Comparison of ENCODE assay signal across 9 cellular contexts in the genomic region with DNA sequence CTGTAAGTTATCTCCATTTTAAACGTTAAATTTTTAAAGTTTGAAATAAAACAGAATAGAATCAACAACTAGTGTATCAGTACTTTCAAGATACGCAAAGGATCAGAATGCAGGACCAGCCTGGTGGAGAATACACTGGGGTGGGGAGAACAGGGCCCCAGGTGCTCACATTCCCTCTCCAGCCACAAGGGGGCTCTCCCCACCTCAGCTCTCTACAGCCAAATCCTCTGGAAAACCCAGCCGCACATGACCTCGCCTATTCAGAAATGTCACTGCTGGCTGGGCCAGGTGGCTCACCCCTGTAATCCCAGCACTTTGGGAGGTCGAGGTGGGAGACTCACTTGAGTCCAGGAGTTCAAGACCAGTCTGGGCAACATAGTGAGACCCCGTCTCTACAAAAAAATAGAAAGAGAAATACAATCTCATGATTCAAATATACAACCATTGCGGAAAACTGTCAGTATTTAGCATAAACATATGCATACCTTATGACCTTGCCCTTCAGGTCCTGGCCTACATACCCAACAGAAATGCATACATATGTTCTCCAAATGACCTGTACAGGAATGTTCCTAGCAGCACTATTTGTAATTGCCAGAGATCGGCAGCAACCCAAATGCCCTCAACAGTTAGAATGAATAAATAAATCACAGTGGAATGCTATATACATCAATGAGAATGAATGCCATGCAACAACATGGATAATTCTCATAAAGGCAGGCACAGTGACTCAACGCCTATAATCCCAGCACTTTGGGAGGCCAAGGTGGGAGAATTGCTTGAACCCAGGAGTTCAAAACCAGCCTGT. TPM values are rescaled to one million over a fixed set of nuclear protein-coding genes. Genes with fewer than 3 reads are reported as not detected.
DNase-seq lines count a peak whose midpoint lies in the region; ATAC-seq and TF ChIP-seq lines count a peak whose summit lies in the region.
"Had no signal": no experiment of that assay in that cellular context is flagged by ENCODE, and none has a peak within 500 bp of the region (broad histone marks: within the 10 kb centered on the region; RNA-seq: fewer than 3 reads in every experiment).

No MANE protein-coding gene starts in this region.

- TF ChIP-seq POLR2A in gastrocnemius medialis (IDR thresholded peaks at IDR 0.05): no peak

- DNase-seq in DND-41 (peak; percentile 65), SK-MEL-5 (ENCODE audit: low read depth, low spot score) (peak; percentile 71), Right ventricle myocardium superior (peak; percentile 61), gastrocnemius medialis (no peak)
- peak; percentile 48 for DNase-seq in Jurkat, Clone E6-1 (ENCODE audit: low read depth, low spot score)
- peak; percentile 87 for DNase-seq in activated effector memory CD4-positive, alpha-beta T cell treated with anti-CD3 and anti-CD28 coated beads, Interleukin-2, amount 50 U/mL, for 16 hours

- H3K4me1 ChIP-seq in DND-41 (ENCODE audit: insufficient read depth, low read length) (no peaks in the 10 kb centered on the region), gastrocnemius medialis (no peaks in the 10 kb centered on the region)

- H3K27me3 ChIP-seq in DND-41 (ENCODE audit: insufficient read depth, low read length, poor library complexity): no peaks in the 10 kb centered on the region
- peaks cover 0 to 5% (median 0%) of the 10 kb centered on the region in 3 donors for H3K27me3 ChIP-seq in gastrocnemius medialis

- H3K4me3 ChIP-seq in DND-41 (ENCODE audit: low read depth in 1 of 2, low read length in 2 of 2) (no peak overlapping the region), gastrocnemius medialis (no peak overlapping the region)
- H3K4me3 ChIP-seq in Jurkat, Clone E6-1 (ENCODE audit: low read length): no peak overlapping the region

- H3K27ac ChIP-seq in DND-41 (ENCODE audit: low read length) (no peak overlapping the region), gastrocnemius medialis (no peak overlapping the region)

- H3K4me2 ChIP-seq in DND-41 (ENCODE audit: insufficient read depth, low read length): no peak overlapping the region

- in situ Hi-C loops in SK-MEL-5 (cut with HindIII; ENCODE audit: low pct_unique_long_range_greater_than_20kb, low sequenced_read_pairs): no loop called here
- in situ Hi-C loops in gastrocnemius medialis (cut with MboI; ENCODE audit: low sequenced_read_pairs in 4 of 4): loop anchor here in 1 of 4 donors (25.0 kb wide), 1 partner anchor 229 kb away; a partner anchor contains a TSS

- ATAC-seq in DND-41 (ENCODE audit: insufficient read depth, low read depth) (peak; percentile 91), Right ventricle myocardium superior (ENCODE audit: poor library complexity) (peak; percentile 82), gastrocnemius medialis (no peak), HG03025 (IDR thresholded peaks at IDR 0.05; ENCODE audit: low FRiP score, unreplicated experiment) (no peak), GM21825 (IDR thresholded peaks at IDR 0.05; ENCODE audit: unreplicated experiment) (no peak)

- H2AFZ ChIP-seq in DND-41 (ENCODE audit: low read depth, low read length): no peak overlapping the region

- intact Hi-C loops in Right ventricle myocardium superior (cut with DNase I) (no loop called here), gastrocnemius medialis (cut with DNase I; ENCODE audit: low total_unique reads) (no loop called here)

- no peaks in the 10 kb centered on the region for H3K9me3 ChIP-seq in DND-41 (ENCODE audit: insufficient read depth, low read length, severe bottlenecking)
- H3K9me3 ChIP-seq in gastrocnemius medialis: no peaks in the 10 kb centered on the region

- H3K79me2 ChIP-seq in DND-41 (ENCODE audit: insufficient read depth, low read length): no peaks in the 10 kb centered on the region

- H4K20me1 ChIP-seq in DND-41 (ENCODE audit: insufficient read depth, low read length): no peaks in the 10 kb centered on the region

- H3K9ac ChIP-seq in DND-41 (ENCODE audit: low read depth, low read length): no peak overlapping the region

- H3K36me3 ChIP-seq in DND-41 (ENCODE audit: insufficient read depth, low read length) (no peaks in the 10 kb centered on the region), gastrocnemius medialis (no peaks in the 10 kb centered on the region)

- peak; percentile 84 for TF ChIP-seq CTCF in DND-41 (IDR thresholded peaks at IDR 0.05; ENCODE audit: borderline replicate concordance, extremely low read depth, low read length, poor library complexity, severe bottlenecking)
- TF ChIP-seq CTCF in gastrocnemius medialis (IDR thresholded peaks at IDR 0.05 in 4 of 5, conservative IDR thresholded peaks at IDR 0.05 in 1 of 5): peak in 3 of 5 experiments; percentile 24 to 57 (median 38)

RNA-seq across cellular contexts. Expression of a gene that starts 18.4 kb away (rescaled TPM):
- polyA plus RNA-seq in Jurkat, Clone E6-1 (2012; ENCODE audit: insufficient read depth, insufficient read length): not detected
- not detected in 2 replicates for total RNA-seq in SK-MEL-5 (2014; rRNA removed; shearing (Covaris generic))
- polyA plus RNA-seq in SK-MEL-5 (2015; cell fraction: cytosol; rRNA removed): not detected in 2 replicates
- not detected in 2 replicates for polyA plus RNA-seq in SK-MEL-5 (2015; cell fraction: nucleus; rRNA removed)
- total RNA-seq in Right ventricle myocardium superior (not detected), gastrocnemius medialis (not detected)
- total RNA-seq: activated CD8-positive, alpha-beta memory T cell treated with anti-CD3 and anti-CD28 coated beads for 36 hours had no signal

RNA-seq across cellular contexts. Expression of a gene that starts 32.3 kb away (rescaled TPM):
- 2.4 TPM for polyA plus RNA-seq in Jurkat, Clone E6-1 (2012; ENCODE audit: insufficient read depth, insufficient read length)
- total RNA-seq in SK-MEL-5 (2014; rRNA removed; shearing (Covaris generic)): 0.18 and 0.59 TPM in 2 replicates
- polyA plus RNA-seq in SK-MEL-5 (2015; cell fraction: cytosol; rRNA removed): 0.88 and 2.2 TPM in 2 replicates
- 1.7 and 4.4 TPM in 2 replicates for polyA plus RNA-seq in SK-MEL-5 (2015; cell fraction: nucleus; rRNA removed)
- total RNA-seq in Right ventricle myocardium superior (0.16 TPM), gastrocnemius medialis (not detected)

Comparison
In these comparisons a context has a peak if more than half of its experiments do, and no peak if none do; other contexts are left out.
1. ATAC-seq: peak in DND-41 (single experiment) and Right ventricle myocardium superior (single experiment); none in gastrocnemius medialis (0 of 2), HG03025 (single experiment) and GM21825 (single experiment).
2. DNase-seq: peak in DND-41 (single experiment), Jurkat, Clone E6-1 (single experiment), SK-MEL-5 (single experiment), activated effector memory CD4-positive, alpha-beta T cell treated with anti-CD3 and anti-CD28 coated beads, Interleukin-2, amount 50 U/mL, for 16 hours (single experiment) and Right ventricle myocardium superior (single experiment); none in gastrocnemius medialis (0 of 2).